In the genomic region with DNA sequence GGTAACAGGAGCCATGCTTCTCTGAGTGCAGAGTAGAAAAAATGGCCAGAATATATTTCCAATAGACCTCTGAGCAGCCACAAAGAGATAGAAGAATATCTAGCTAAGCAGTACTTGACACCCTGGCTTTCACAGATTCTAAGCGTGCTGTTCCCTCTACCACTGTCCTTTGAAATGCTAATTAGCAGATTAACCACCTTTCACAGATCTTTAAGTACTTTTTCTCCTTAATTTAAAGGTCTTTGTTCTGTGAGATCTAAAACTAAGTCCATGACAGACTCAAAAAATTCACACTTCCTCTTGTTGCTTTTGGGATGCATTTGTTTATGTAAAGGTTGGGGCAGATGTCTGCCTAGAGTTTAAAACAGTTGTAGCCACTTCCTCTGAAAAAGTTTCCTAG, we compare ENCODE assay signal across 3 cellular contexts.
TF ChIP-seq lines count a peak whose summit lies in the region.

No MANE protein-coding gene starts in this region.

TF ChIP-seq in GM23338, 12 proteins besides CTCF, POLR2A, EP300 and RAD21:
- TF ChIP-seq REST (IDR thresholded peaks at IDR 0.05; ENCODE audit: unreplicated experiment) (no peak), POLR2AphosphoS5 (IDR thresholded peaks at IDR 0.05; ENCODE audit: low read depth) (no peak), NANOG (IDR thresholded peaks at IDR 0.05; ENCODE audit: borderline replicate concordance) (peak; percentile 85), JUNB (IDR thresholded peaks at IDR 0.05; ENCODE audit: unreplicated experiment) (no peak)

TF ChIP-seq in H1, 55 proteins besides CTCF, POLR2A, EP300 and RAD21:
- peak; percentile 81 for TF ChIP-seq NANOG (IDR thresholded peaks at IDR 0.05; ENCODE audit: insufficient read depth, low read depth, low read length, poor library complexity, severe bottlenecking)
- no peak for TF ChIP-seq GABPA (IDR thresholded peaks at IDR 0.05; ENCODE audit: borderline replicate concordance, insufficient read depth, low read length)
- TF ChIP-seq SAP30 (IDR thresholded peaks at IDR 0.05; ENCODE audit: insufficient read depth, insufficient replicate concordance, low read length) = no peak
- no peak for TF ChIP-seq CTBP2 (IDR thresholded peaks at IDR 0.05; ENCODE audit: borderline replicate concordance, insufficient read depth, insufficient read length, low read length)
- TF ChIP-seq CHD2 (IDR thresholded peaks at IDR 0.05; ENCODE audit: low read length) = no peak
- TF ChIP-seq, protein P1, sequence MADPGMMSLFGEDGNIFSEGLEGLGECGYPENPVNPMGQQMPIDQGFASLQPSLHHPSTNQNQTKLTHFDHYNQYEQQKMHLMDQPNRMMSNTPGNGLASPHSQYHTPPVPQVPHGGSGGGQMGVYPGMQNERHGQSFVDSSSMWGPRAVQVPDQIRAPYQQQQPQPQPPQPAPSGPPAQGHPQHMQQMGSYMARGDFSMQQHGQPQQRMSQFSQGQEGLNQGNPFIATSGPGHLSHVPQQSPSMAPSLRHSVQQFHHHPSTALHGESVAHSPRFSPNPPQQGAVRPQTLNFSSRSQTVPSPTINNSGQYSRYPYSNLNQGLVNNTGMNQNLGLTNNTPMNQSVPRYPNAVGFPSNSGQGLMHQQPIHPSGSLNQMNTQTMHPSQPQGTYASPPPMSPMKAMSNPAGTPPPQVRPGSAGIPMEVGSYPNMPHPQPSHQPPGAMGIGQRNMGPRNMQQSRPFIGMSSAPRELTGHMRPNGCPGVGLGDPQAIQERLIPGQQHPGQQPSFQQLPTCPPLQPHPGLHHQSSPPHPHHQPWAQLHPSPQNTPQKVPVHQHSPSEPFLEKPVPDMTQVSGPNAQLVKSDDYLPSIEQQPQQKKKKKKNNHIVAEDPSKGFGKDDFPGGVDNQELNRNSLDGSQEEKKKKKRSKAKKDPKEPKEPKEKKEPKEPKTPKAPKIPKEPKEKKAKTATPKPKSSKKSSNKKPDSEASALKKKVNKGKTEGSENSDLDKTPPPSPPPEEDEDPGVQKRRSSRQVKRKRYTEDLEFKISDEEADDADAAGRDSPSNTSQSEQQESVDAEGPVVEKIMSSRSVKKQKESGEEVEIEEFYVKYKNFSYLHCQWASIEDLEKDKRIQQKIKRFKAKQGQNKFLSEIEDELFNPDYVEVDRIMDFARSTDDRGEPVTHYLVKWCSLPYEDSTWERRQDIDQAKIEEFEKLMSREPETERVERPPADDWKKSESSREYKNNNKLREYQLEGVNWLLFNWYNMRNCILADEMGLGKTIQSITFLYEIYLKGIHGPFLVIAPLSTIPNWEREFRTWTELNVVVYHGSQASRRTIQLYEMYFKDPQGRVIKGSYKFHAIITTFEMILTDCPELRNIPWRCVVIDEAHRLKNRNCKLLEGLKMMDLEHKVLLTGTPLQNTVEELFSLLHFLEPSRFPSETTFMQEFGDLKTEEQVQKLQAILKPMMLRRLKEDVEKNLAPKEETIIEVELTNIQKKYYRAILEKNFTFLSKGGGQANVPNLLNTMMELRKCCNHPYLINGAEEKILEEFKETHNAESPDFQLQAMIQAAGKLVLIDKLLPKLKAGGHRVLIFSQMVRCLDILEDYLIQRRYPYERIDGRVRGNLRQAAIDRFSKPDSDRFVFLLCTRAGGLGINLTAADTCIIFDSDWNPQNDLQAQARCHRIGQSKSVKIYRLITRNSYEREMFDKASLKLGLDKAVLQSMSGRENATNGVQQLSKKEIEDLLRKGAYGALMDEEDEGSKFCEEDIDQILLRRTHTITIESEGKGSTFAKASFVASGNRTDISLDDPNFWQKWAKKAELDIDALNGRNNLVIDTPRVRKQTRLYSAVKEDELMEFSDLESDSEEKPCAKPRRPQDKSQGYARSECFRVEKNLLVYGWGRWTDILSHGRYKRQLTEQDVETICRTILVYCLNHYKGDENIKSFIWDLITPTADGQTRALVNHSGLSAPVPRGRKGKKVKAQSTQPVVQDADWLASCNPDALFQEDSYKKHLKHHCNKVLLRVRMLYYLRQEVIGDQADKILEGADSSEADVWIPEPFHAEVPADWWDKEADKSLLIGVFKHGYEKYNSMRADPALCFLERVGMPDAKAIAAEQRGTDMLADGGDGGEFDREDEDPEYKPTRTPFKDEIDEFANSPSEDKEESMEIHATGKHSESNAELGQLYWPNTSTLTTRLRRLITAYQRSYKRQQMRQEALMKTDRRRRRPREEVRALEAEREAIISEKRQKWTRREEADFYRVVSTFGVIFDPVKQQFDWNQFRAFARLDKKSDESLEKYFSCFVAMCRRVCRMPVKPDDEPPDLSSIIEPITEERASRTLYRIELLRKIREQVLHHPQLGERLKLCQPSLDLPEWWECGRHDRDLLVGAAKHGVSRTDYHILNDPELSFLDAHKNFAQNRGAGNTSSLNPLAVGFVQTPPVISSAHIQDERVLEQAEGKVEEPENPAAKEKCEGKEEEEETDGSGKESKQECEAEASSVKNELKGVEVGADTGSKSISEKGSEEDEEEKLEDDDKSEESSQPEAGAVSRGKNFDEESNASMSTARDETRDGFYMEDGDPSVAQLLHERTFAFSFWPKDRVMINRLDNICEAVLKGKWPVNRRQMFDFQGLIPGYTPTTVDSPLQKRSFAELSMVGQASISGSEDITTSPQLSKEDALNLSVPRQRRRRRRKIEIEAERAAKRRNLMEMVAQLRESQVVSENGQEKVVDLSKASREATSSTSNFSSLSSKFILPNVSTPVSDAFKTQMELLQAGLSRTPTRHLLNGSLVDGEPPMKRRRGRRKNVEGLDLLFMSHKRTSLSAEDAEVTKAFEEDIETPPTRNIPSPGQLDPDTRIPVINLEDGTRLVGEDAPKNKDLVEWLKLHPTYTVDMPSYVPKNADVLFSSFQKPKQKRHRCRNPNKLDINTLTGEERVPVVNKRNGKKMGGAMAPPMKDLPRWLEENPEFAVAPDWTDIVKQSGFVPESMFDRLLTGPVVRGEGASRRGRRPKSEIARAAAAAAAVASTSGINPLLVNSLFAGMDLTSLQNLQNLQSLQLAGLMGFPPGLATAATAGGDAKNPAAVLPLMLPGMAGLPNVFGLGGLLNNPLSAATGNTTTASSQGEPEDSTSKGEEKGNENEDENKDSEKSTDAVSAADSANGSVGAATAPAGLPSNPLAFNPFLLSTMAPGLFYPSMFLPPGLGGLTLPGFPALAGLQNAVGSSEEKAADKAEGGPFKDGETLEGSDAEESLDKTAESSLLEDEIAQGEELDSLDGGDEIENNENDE (IDR thresholded peaks at IDR 0.05; ENCODE audit: insufficient replicate concordance, low read length) = peak; percentile 88
- TF ChIP-seq E2F6 (IDR thresholded peaks at IDR 0.05) = 0 out of 2 replicates have a peak, but pooled peaks have one; percentile 15
- no peak for TF ChIP-seq ASH2L (IDR thresholded peaks at IDR 0.05; ENCODE audit: low read length)

TF ChIP-seq in HEK293T, 16 proteins besides CTCF, POLR2A, EP300 and RAD21 (continued from another document):
- TF ChIP-seq SUZ12 (IDR thresholded peaks at IDR 0.05) (no peak), TARDBP (IDR thresholded peaks at IDR 0.05) (no peak), ZNF384 (IDR thresholded peaks at IDR 0.05) (no peak), LEF1 (IDR thresholded peaks at IDR 0.05; ENCODE audit: borderline replicate concordance) (no peak), FOXM1 (IDR thresholded peaks at IDR 0.05; ENCODE audit: borderline replicate concordance) (no peak)
